12 cellular contexts compared by ENCODE assay signal in the genomic region with DNA sequence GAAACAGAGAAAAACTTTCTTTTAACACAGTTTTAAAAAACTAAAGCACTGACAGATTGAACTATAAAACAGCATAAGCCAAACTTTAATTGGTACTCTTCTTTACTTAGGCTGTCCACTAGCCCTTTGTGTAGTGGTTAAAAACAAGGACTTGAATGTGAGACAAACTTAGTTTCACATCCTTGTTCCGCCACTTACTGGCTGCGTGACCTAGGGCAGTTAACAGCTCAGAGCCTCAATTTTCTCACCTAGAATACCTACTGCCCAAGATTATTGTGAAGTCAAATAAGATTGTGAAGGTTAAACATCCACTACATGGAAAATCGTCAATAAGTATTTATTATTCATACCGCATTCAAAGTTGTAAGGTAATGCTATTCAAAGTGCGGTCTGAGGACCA. TPM values are rescaled to one million over a fixed set of nuclear protein-coding genes. Genes with fewer than 3 reads are reported as not detected.
A peak's percentile ranks its signal among the peaks of the same experiment; 100 is the strongest.
DNase-seq lines count a peak whose midpoint lies in the region; ATAC-seq and TF ChIP-seq lines count a peak whose summit lies in the region.
"Had no signal": no experiment of that assay in that cellular context is flagged by ENCODE, and none has a peak within 500 bp of the region (broad histone marks: within the 10 kb centered on the region; RNA-seq: fewer than 3 reads in every experiment).

No MANE protein-coding gene starts in this region.

- peaks cover 11% of the 10 kb centered on the region for H3K27me3 ChIP-seq in CD4-positive, alpha-beta T cell (ENCODE audit: control insufficient read depth, insufficient read depth, low read length)

- H3K4me1 Mint-ChIP-seq in CD4-positive, alpha-beta T cell (ENCODE audit: low read depth) = peaks cover 20% of the 10 kb centered on the region
- peaks cover 28% of the 10 kb centered on the region for H3K4me1 Mint-ChIP-seq in activated CD8-positive, alpha-beta memory T cell treated with anti-CD3 and anti-CD28 coated beads, Interleukin-2, amount 10 ng/mL, durations not matched to agents 7 days and 5 days

- CTCF ChIA-PET in CD4-positive, alpha-beta T cell (lab: Charles Lee) = no interaction called here
- CTCF ChIA-PET in activated CD8-positive, alpha-beta memory T cell treated with anti-CD3 and anti-CD28 coated beads, Interleukin-2, amount 10 ng/mL, durations not matched to agents 7 days and 5 days (lab: Charles Lee) = interaction anchor here (0.9 to 1.1 kb wide), 2 partner anchors 27 to 47 kb away, joined by 3 to 5 read pairs; no protein-coding TSS in a partner anchor

- H3K27ac Mint-ChIP-seq in CD4-positive, alpha-beta T cell = no peak overlapping the region
- H3K27ac Mint-ChIP-seq in activated CD8-positive, alpha-beta memory T cell treated with anti-CD3 and anti-CD28 coated beads, Interleukin-2, amount 10 ng/mL, durations not matched to agents 7 days and 5 days = no peak overlapping the region
- H3K27ac Mint-ChIP-seq: activated T-cell treated with anti-CD3 and anti-CD28 coated beads, Interleukin-2, amount 50 U/mL, for 24 hours; CD14-positive monocyte had no signal

- H3K9me3 Mint-ChIP-seq in CD4-positive, alpha-beta T cell = no peaks in the 10 kb centered on the region
- no peaks in the 10 kb centered on the region for H3K9me3 Mint-ChIP-seq in activated CD8-positive, alpha-beta memory T cell treated with anti-CD3 and anti-CD28 coated beads, Interleukin-2, amount 10 ng/mL, durations not matched to agents 7 days and 5 days (ENCODE audit: low read depth)
- H3K9me3 Mint-ChIP-seq: activated T-cell treated with anti-CD3 and anti-CD28 coated beads, Interleukin-2, amount 50 U/mL, for 24 hours had no signal

- no peaks in the 10 kb centered on the region for H3K9me3 ChIP-seq in CD4-positive, alpha-beta T cell (ENCODE audit: control insufficient read depth, low read length)

- DNase-seq in CD4-positive, alpha-beta T cell = no peak
- DNase-seq in RPMI8226 (peak; percentile 53), dermis blood vessel endothelial cell (no peak), NCI-H2029 (lab: John Stamatoyannopoulos, UW) (no peak)
- no peak for DNase-seq in activated CD8-positive, alpha-beta memory T cell treated with anti-CD3 and anti-CD28 coated beads, Interleukin-2, amount 10 ng/mL, durations not matched to agents 7 days and 5 days
- DNase-seq in activated CD4-positive, CD25-positive, alpha-beta regulatory T cell (lab: John Stamatoyannopoulos, UW) = no peak
- DNase-seq: activated T-cell treated with anti-CD3 and anti-CD28 coated beads, Interleukin-2, amount 50 U/mL, for 24 hours; erythroblast had no signal

- H3K27ac ChIP-seq in CD4-positive, alpha-beta T cell (ENCODE audit: low read depth, low read length) = no peak overlapping the region

- no peak for ATAC-seq in CD4-positive, alpha-beta T cell (ENCODE audit: poor library complexity)
- peak; percentile 63 for ATAC-seq in GM19455 (IDR thresholded peaks at IDR 0.05; ENCODE audit: unreplicated experiment)
- peak; percentile 67 for ATAC-seq in HG03064 (IDR thresholded peaks at IDR 0.05; ENCODE audit: low read depth, unreplicated experiment)
- no peak for ATAC-seq in activated CD8-positive, alpha-beta memory T cell treated with anti-CD3 and anti-CD28 coated beads, Interleukin-2, amount 10 ng/mL, durations not matched to agents 7 days and 5 days
- ATAC-seq: Panc1 had no signal

- intact Hi-C loops in CD4-positive, alpha-beta T cell (cut with DNase I, micrococcal nuclease) = loop anchor here (2.0 to 10.0 kb wide), 5 partner anchors 83 to 1425 kb away; partner anchors contain the start of genes PUM2 (in 1 of the 2) and TTC32 (in 1 of the 2)

- POLR2A ChIA-PET in CD4-positive, alpha-beta T cell (lab: Charles Lee) = no interaction called here

- TF ChIP-seq CTCF in CD4-positive, alpha-beta T cell (IDR thresholded peaks at IDR 0.05) = no peak

- H3K36me3 Mint-ChIP-seq in CD4-positive, alpha-beta T cell (ENCODE audit: low read depth) = peaks cover 6% of the 10 kb centered on the region
- H3K36me3 Mint-ChIP-seq in activated CD8-positive, alpha-beta memory T cell treated with anti-CD3 and anti-CD28 coated beads, Interleukin-2, amount 10 ng/mL, durations not matched to agents 7 days and 5 days = peaks cover 7% of the 10 kb centered on the region
- H3K36me3 Mint-ChIP-seq: CD14-positive monocyte had no signal

- peak overlapping the region; percentile 93 for H3K4me3 Mint-ChIP-seq in CD4-positive, alpha-beta T cell
- H3K4me3 Mint-ChIP-seq in activated CD8-positive, alpha-beta memory T cell treated with anti-CD3 and anti-CD28 coated beads, Interleukin-2, amount 10 ng/mL, durations not matched to agents 7 days and 5 days = no peak overlapping the region
- H3K4me3 Mint-ChIP-seq: CD14-positive monocyte had no signal

- H3K27me3 Mint-ChIP-seq in CD4-positive, alpha-beta T cell = peaks cover 7% of the 10 kb centered on the region
- H3K27me3 Mint-ChIP-seq in activated CD8-positive, alpha-beta memory T cell treated with anti-CD3 and anti-CD28 coated beads, Interleukin-2, amount 10 ng/mL, durations not matched to agents 7 days and 5 days = peaks cover 13% of the 10 kb centered on the region

RNA-seq across cellular contexts. Expression of gene WDR35, which starts 2.0 kb away (rescaled TPM):
- 1 to 10 TPM; 2.8 to 3.2 TPM for total RNA-seq in CD4-positive, alpha-beta T cell
- total RNA-seq in dermis blood vessel endothelial cell = 8.7 and 10.5 TPM in 2 replicates
- total RNA-seq in activated CD8-positive, alpha-beta memory T cell treated with anti-CD3 and anti-CD28 coated beads, Interleukin-2, amount 10 ng/mL, durations not matched to agents 7 days and 5 days = 1 to 10 TPM; 4.2 to 4.5 TPM

RNA-seq across cellular contexts. Expression of gene MATN3, which starts 24.5 kb away (rescaled TPM):
- total RNA-seq in CD4-positive, alpha-beta T cell = not detected
- 1.2 and 1.3 TPM in 2 replicates for total RNA-seq in dermis blood vessel endothelial cell
- not detected for total RNA-seq in activated CD8-positive, alpha-beta memory T cell treated with anti-CD3 and anti-CD28 coated beads, Interleukin-2, amount 10 ng/mL, durations not matched to agents 7 days and 5 days

Comparison
In these comparisons a context has a peak if more than half of its experiments do, and no peak if none do; other contexts are left out.
1. ATAC-seq: peak in GM19455 (single experiment) and HG03064 (single experiment); none in CD4-positive, alpha-beta T cell (single experiment) and activated CD8-positive, alpha-beta memory T cell treated with anti-CD3 and anti-CD28 coated beads, Interleukin-2, amount 10 ng/mL, durations not matched to agents 7 days and 5 days (single experiment).